In genomic region chr15:50979041-50979440, GRCh38 we compare ENCODE assay signal across 21 cellular contexts.
A peak's percentile ranks its signal among the peaks of the same experiment; 100 is the strongest.
DNase-seq lines count a peak whose midpoint lies in the region; TF ChIP-seq lines count a peak whose summit lies in the region.
"Had no signal": no experiment of that assay in that cellular context is flagged by ENCODE, and none has a peak within 500 bp of the region (broad histone marks: within the 10 kb centered on the region; RNA-seq: fewer than 3 reads in every experiment).

No MANE protein-coding gene starts in this region.

- POLR2A ChIA-PET in BJ (lab: Charles Lee), result no interaction called here

- H3K4me3 ChIP-seq in BJ (ENCODE audit: low read depth, low read length), result no peak overlapping the region
- H3K4me3 ChIP-seq in choroid plexus epithelial cell (ENCODE audit: low read depth, low read length), result no peak overlapping the region
- H3K4me3 ChIP-seq: esophagus muscularis mucosa, right lobe of liver had no signal

- DNase-seq in BJ (ENCODE audit: low read depth) (peak; percentile 4), OCI-M1 (lab: John Stamatoyannopoulos, UW) (peak; percentile 11), choroid plexus epithelial cell (ENCODE audit: low read depth) (peak; percentile 23), renal cortical epithelial cell (ENCODE audit: low read depth) (peak; percentile 5), SW 1271 (lab: John Stamatoyannopoulos, UW) (no peak), cortex of kidney (lab: John Stamatoyannopoulos, UW) (no peak), COLO829 (ENCODE audit: low spot score) (no peak), NCI-H526 (lab: John Stamatoyannopoulos, UW) (no peak)
- DNase-seq: activated CD4-positive, alpha-beta T cell treated with anti-CD3 and anti-CD28 coated beads, Interleukin-2, amount 10 ng/mL, durations not matched to agents 24 days and 14 days; activated naive CD4-positive, alpha-beta T cell treated with Interleukin-2 at 50 U/mL for 16 hours; activated T-cell treated with anti-CD3 and anti-CD28 coated beads, Interleukin-2, amount 50 U/mL, for 48 hours; amniotic stem cell; DMS153; endodermal cell; hippocampal formation; Karpas-422; NCI-H1694; right lobe of liver; stimulated activated CD4-positive, alpha-beta T cell treated with anti-CD3 and anti-CD28 coated beads, Interleukin-4, amount 100 ng/mL, for 24 hours had no signal

- CTCF ChIA-PET in BJ (lab: Yijun Ruan, JAX), result interaction anchor here (1.2 to 1.3 kb wide), 2 partner anchors 14 to 23 kb away, joined by 3 to 4 read pairs; no protein-coding TSS in a partner anchor

- H3K27me3 ChIP-seq in BJ (ENCODE audit: control insufficient read depth, insufficient read depth, low read length), result no peaks in the 10 kb centered on the region
- H3K27me3 ChIP-seq: esophagus muscularis mucosa, neutrophil, right lobe of liver had no signal

- TF ChIP-seq CTCF in BJ (IDR thresholded peaks at IDR 0.05; ENCODE audit: insufficient read depth, low read depth, low read length) (no peak), choroid plexus epithelial cell (conservative IDR thresholded peaks at IDR 0.05; ENCODE audit: low read depth, low read length) (no peak)

- H3K36me3 ChIP-seq in BJ (ENCODE audit: control insufficient read depth, insufficient read depth, low read length), result peaks cover 8% of the 10 kb centered on the region

Comparison
In these comparisons a context has a peak if more than half of its experiments do, and no peak if none do; other contexts are left out.
1. DNase-seq: peak in BJ (single experiment), OCI-M1 (single experiment), choroid plexus epithelial cell (single experiment) and renal cortical epithelial cell (single experiment); none in SW 1271 (0 of 2), cortex of kidney (single experiment), COLO829 (single experiment) and NCI-H526 (0 of 2).